21 cellular contexts compared by ENCODE assay signal in genomic region chr14:80713076-80713850, GRCh38.
"Had no signal": no experiment of that assay in that cellular context is flagged by ENCODE, and none has a peak within 500 bp of the region (broad histone marks: within the 10 kb centered on the region; RNA-seq: fewer than 3 reads in every experiment).

No MANE protein-coding gene starts in this region.

- DNase-seq: IMR-90, Karpas-422, KG1, MM.1S, NCI-H1092 treated with DMSO at 0.1 percent for 48 hours, NCI-H1436, NCI-H187, NCI-H2029, NCI-H2081 treated with DMSO at 0.1 percent for 48 hours, NCI-H2171, NCI-H226, NCI-H446, NCI-H510A, NCI-H524 treated with DMSO at 0.1 percent for 48 hours, NCI-H69, NCI-H774, SHP77, SW 1271, T-cell had no signal

- ATAC-seq: HepG2, T-cell had no signal

- H3K27ac ChIP-seq: RWPE1 had no signal
